8 cellular contexts compared by ENCODE assay signal in genomic region chr22:18730410-18730809, GRCh38.
A peak's percentile ranks its signal among the peaks of the same experiment; 100 is the strongest.
DNase-seq lines count a peak whose midpoint lies in the region; ATAC-seq lines count a peak whose summit lies in the region.

No MANE protein-coding gene starts in this region.

- DNase-seq in activated gamma-delta T cell treated with anti-CD3 and anti-CD28 coated beads, Interleukin-2, amount 50 U/mL, for 16 hours (ENCODE audit: low read depth): peak; percentile 0
- DNase-seq in fibroblast of peridontal ligament (ENCODE audit: extremely low read depth): peak; percentile 71
- peak; percentile 0 to 3 for DNase-seq in lung microvascular endothelial cell (ENCODE audit: low read depth in 2 of 2)
- peak; percentile 30 to 60 for DNase-seq in stimulated activated CD4-positive, alpha-beta T cell treated with anti-CD3 and anti-CD28 coated beads, Interleukin-15, amount 100 ng/mL, for 1 hour (ENCODE audit: low read depth in 1 of 2, low spot score in 1 of 2)
- DNase-seq in ureter (ENCODE audit: low spot score): peak; percentile 37

- ATAC-seq in GM19397 (IDR thresholded peaks at IDR 0.05; ENCODE audit: unreplicated experiment) (peak; percentile 100), HG03439 (IDR thresholded peaks at IDR 0.05; ENCODE audit: unreplicated experiment) (peak; percentile 100)
- ATAC-seq in activated CD4-positive, CD25-positive, alpha-beta regulatory T cell treated with anti-CD3 and anti-CD28 coated beads, Interleukin-2, amount 50 U/mL, for 24 hours: peak; percentile 56 to 72

Comparison
In these comparisons a context has a peak if more than half of its experiments do, and no peak if none do; other contexts are left out.
1. Peak in every context shown above with its lines: DNase-seq and ATAC-seq.
2. DNase-seq: peak in every context shown above with its lines; median percentile 71 in fibroblast of peridontal ligament; 45 in stimulated activated CD4-positive, alpha-beta T cell treated with anti-CD3 and anti-CD28 coated beads, Interleukin-15, amount 100 ng/mL, for 1 hour; 37 in ureter; 2 in lung microvascular endothelial cell; 0 in activated gamma-delta T cell treated with anti-CD3 and anti-CD28 coated beads, Interleukin-2, amount 50 U/mL, for 16 hours.